ENCODE assay signal across 9 cellular contexts in genomic region chr12:92143280-92143679, GRCh38. TPM values are rescaled to one million over a fixed set of nuclear protein-coding genes. Genes with fewer than 3 reads are reported as not detected.
DNase-seq lines count a peak whose midpoint lies in the region; ATAC-seq and TF ChIP-seq lines count a peak whose summit lies in the region.
"Had no signal": no experiment of that assay in that cellular context is flagged by ENCODE, and none has a peak within 500 bp of the region (broad histone marks: within the 10 kb centered on the region; RNA-seq: fewer than 3 reads in every experiment).

No MANE protein-coding gene starts in this region.

- H3K4me3 Mint-ChIP-seq in activated T-cell treated with anti-CD3 and anti-CD28 coated beads, Interleukin-2, amount 50 U/mL, for 4 hours, result peak overlapping the region; percentile 100

- intact Hi-C loops in adrenal gland (cut with DNase I) (loop anchor here in 1 of 2 donors (10.0 kb wide), 3 partner anchors 328 to 758 kb away; no protein-coding TSS in a partner anchor), thyroid gland (cut with DNase I) (loop anchor here (10.0 kb wide), 2 partner anchors 328 to 502 kb away; no protein-coding TSS in a partner anchor)

- WGBS in adrenal gland, 4 donors, result 3 to 7% (median 6%) methylated on average over 2 of the region's 2 CpGs
- WGBS in liver, result 9% methylated on average over 2 of the region's 2 CpGs
- 10 to 19% methylated on average over 2 of the region's 2 CpGs for WGBS in thyroid gland, 2 donors

- TF ChIP-seq POLR2A in adrenal gland (IDR thresholded peaks at IDR 0.05), result no peak
- TF ChIP-seq POLR2A in thyroid gland (IDR thresholded peaks at IDR 0.05), result no peak

- H3K36me3 ChIP-seq in adrenal gland (replicated peaks in 1 of 2) (peaks cover 0 to 21% of the 10 kb centered on the region in 2 donors), liver (ENCODE audit: control insufficient read depth in 4 of 4, insufficient read depth in 3 of 4, low read depth in 1 of 4, low read length in 3 of 4) (peaks cover 0 to 19% (median 0%) of the 10 kb centered on the region in 4 donors), thyroid gland (no peaks in the 10 kb centered on the region)

- peak overlapping the region; percentile 96 for H3K9ac ChIP-seq in liver (ENCODE audit: low read depth in 1 of 2, low read length in 2 of 2)

- no peaks in the 10 kb centered on the region for H3K9me3 Mint-ChIP-seq in activated T-cell treated with anti-CD3 and anti-CD28 coated beads, Interleukin-2, amount 50 U/mL, for 4 hours

- ATAC-seq in activated T-cell treated with anti-CD3 and anti-CD28 coated beads, Interleukin-2, amount 50 U/mL, for 4 hours, result no peak

- no peaks in the 10 kb centered on the region for H3K27me3 Mint-ChIP-seq in activated T-cell treated with anti-CD3 and anti-CD28 coated beads, Interleukin-2, amount 50 U/mL, for 4 hours (ENCODE audit: low read depth)

- H3K4me3 ChIP-seq in adrenal gland (peak overlapping the region in 2 of 4 donors; percentile 94 to 100), liver (ENCODE audit: low read depth in 1 of 3, low read length in 3 of 3) (peak overlapping the region; percentile 89 to 96 (median 94)), thyroid gland (replicated peaks in 1 of 3) (peak overlapping the region in 2 of 3 donors; percentile 23 to 91)

- TF ChIP-seq CTCF in adrenal gland (IDR thresholded peaks at IDR 0.05), result no peak
- TF ChIP-seq CTCF in liver (IDR thresholded peaks at IDR 0.05; ENCODE audit: low read depth, low read length, missing input control), result no peak
- no peak for TF ChIP-seq CTCF in thyroid gland (IDR thresholded peaks at IDR 0.05)

- H3K4me1 Mint-ChIP-seq in activated T-cell treated with anti-CD3 and anti-CD28 coated beads, Interleukin-2, amount 50 U/mL, for 4 hours (ENCODE audit: low read depth), result peaks cover 25% of the 10 kb centered on the region

- H3K27ac ChIP-seq in adrenal gland, result peak overlapping the region in 4 of 5 donors; percentile 3 to 99 (median 94)
- peak overlapping the region; percentile 99 to 100 for H3K27ac ChIP-seq in liver (ENCODE audit: low read depth in 1 of 2, low read length in 2 of 2)
- H3K27ac ChIP-seq in thyroid gland, result peak overlapping the region; percentile 21 to 100 (median 97)

- DNase-seq in activated T-cell treated with anti-CD3 and anti-CD28 coated beads, Interleukin-2, amount 50 U/mL, for 4 hours, result no peak
- no peak for DNase-seq in activated T-cell treated with anti-CD3 and anti-CD28 coated beads, Interleukin-2, amount 50 U/mL, for 1 hour
- no peak for DNase-seq in adrenal gland
- no peak for DNase-seq in thyroid gland
- no peak for DNase-seq in H4 (ENCODE audit: low spot score)
- DNase-seq in stimulated activated naive CD4-positive, alpha-beta T cell treated with Interleukin-2 at 50 U/mL for 16 hours (lab: John Stamatoyannopoulos, UW), result no peak
- DNase-seq in NCI-H510A treated with DMSO at 0.1 percent for 48 hours (lab: John Stamatoyannopoulos, UW), result no peak
- DNase-seq: NCI-H226 had no signal

- H3K36me3 Mint-ChIP-seq in activated T-cell treated with anti-CD3 and anti-CD28 coated beads, Interleukin-2, amount 50 U/mL, for 4 hours (ENCODE audit: insufficient read depth), result peaks cover 59% of the 10 kb centered on the region

- no peak for TF ChIP-seq RAD21 in liver (IDR thresholded peaks at IDR 0.05)

- H3K4me1 ChIP-seq in adrenal gland (replicated peaks in 1 of 2) (peaks cover 11 to 35% of the 10 kb centered on the region in 2 donors), liver (ENCODE audit: control insufficient read depth in 4 of 4, insufficient read depth in 4 of 4, low read length in 3 of 4) (peaks cover 3 to 46% (median 6%) of the 10 kb centered on the region in 4 donors), thyroid gland (peaks cover 22 to 37% of the 10 kb centered on the region in 2 donors)

- H3K27me3 ChIP-seq in adrenal gland (no peaks in the 10 kb centered on the region), liver (ENCODE audit: control insufficient read depth in 4 of 4, insufficient read depth in 4 of 4, low read length in 3 of 4) (no peaks in the 10 kb centered on the region), thyroid gland (no peaks in the 10 kb centered on the region)

- H3K9me3 ChIP-seq in adrenal gland (replicated peaks in 1 of 3) (no peaks in the 10 kb centered on the region), liver (ENCODE audit: control insufficient read depth in 4 of 4, low read length in 3 of 4) (no peaks in the 10 kb centered on the region), thyroid gland (no peaks in the 10 kb centered on the region)

TF ChIP-seq in liver, 16 proteins besides CTCF, POLR2A, EP300 and RAD21:
- TF ChIP-seq ATF3 (IDR thresholded peaks at IDR 0.05) (no peak), EGR1 (IDR thresholded peaks at IDR 0.05; ENCODE audit: low read depth in 2 of 2) (no peak), SP1 (IDR thresholded peaks at IDR 0.05) (no peak), MAX (IDR thresholded peaks at IDR 0.05) (no peak), HNF4G (IDR thresholded peaks at IDR 0.05) (no peak), GABPA (IDR thresholded peaks at IDR 0.05 in 1 of 2, conservative IDR thresholded peaks at IDR 0.05 in 1 of 2) (no peak), NR2F2 (IDR thresholded peaks at IDR 0.05) (no peak), JUND (IDR thresholded peaks at IDR 0.05) (no peak), HNF4A (conservative IDR thresholded peaks at IDR 0.05) (no peak), RXRA (IDR thresholded peaks at IDR 0.05) (no peak), TAF1 (conservative IDR thresholded peaks at IDR 0.05) (no peak), FOXA2 (IDR thresholded peaks at IDR 0.05) (no peak), YY1 (IDR thresholded peaks at IDR 0.05) (no peak), REST (IDR thresholded peaks at IDR 0.05) (no peak), ZBTB33 (IDR thresholded peaks at IDR 0.05) (no peak), FOXA1 (IDR thresholded peaks at IDR 0.05) (no peak)

RNA-seq across cellular contexts. Expression of gene BTG1, which starts 2.4 kb away (rescaled TPM):
- total RNA-seq in activated T-cell treated with anti-CD3 and anti-CD28 coated beads, Interleukin-2, amount 50 U/mL, for 4 hours, result 100 to 1,000 TPM; 119 to 204 (median 130) TPM
- 100 to 1,000 TPM in 3 of 8 donors, 10 to 100 TPM in 5; 26.3 to 388 (median 74.9) TPM for total RNA-seq in adrenal gland
- 10 to 100 TPM; 34.8 to 73.5 (median 55.2) TPM for polyA plus RNA-seq in adrenal gland
- total RNA-seq in liver, result 10 to 100 TPM; 16.4 to 41.4 TPM
- polyA plus RNA-seq in liver, result 100 to 1,000 TPM in 1 of 2 donors, 10 to 100 TPM in 1; 13.7 to 107 TPM
- total RNA-seq in thyroid gland, result 10 to 100 TPM; 21.9 to 28.1 (median 24.3) TPM
- 4.5 and 5.1 TPM in 2 replicates for total RNA-seq in H4 (2014; rRNA removed; shearing (Covaris generic))
